Comparison of ENCODE assay signal across 2 cellular contexts in the genomic region with DNA sequence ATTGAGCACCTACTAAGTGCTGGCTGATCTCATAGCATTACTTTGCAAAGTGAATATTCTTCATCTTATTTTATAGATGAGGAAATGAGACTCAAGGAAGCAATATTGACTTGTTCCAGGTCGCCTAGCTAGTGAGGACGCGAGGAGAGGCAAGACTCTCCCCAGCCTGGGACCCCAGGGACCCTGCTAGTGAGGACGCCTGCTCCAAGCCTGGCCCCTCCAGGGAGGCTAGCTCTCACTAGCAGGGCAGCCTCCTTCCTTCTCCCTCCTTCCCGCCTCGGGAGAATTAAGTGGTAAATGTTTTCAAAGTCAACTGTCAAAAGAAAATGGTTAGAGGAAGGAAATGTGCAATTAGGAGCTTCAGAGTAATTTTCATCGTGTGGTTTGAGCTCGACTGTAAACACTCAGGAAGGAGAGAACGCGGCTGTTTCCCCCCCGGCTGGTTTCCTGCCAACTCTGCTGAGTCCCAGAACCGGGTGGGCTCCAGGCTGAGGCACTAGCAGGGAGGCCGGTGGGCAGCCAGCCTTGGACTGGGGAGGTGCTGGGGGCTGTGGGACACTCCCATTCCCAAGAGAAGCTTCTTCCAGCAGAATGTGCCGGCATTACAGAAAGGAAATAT.
TF ChIP-seq lines count a peak whose summit lies in the region.

No MANE protein-coding gene starts in this region.

TF ChIP-seq in endothelial cell of umbilical vein, 7 proteins besides CTCF, POLR2A, EP300 and RAD21:
- peak; percentile 49 for TF ChIP-seq FOS (IDR thresholded peaks at IDR 0.05; ENCODE audit: borderline replicate concordance, insufficient read depth, low read length)
- TF ChIP-seq EZH2 (IDR thresholded peaks at IDR 0.05; ENCODE audit: borderline replicate concordance, low read depth, low read length, severe bottlenecking), result no peak
- no peak for TF ChIP-seq JUN (IDR thresholded peaks at IDR 0.05; ENCODE audit: borderline replicate concordance, insufficient read depth, insufficient read length, low read depth)
- TF ChIP-seq, protein P1, sequence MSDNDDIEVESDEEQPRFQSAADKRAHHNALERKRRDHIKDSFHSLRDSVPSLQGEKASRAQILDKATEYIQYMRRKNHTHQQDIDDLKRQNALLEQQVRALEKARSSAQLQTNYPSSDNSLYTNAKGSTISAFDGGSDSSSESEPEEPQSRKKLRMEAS (IDR thresholded peaks at IDR 0.05; ENCODE audit: insufficient read depth, insufficient read length), result no peak
- TF ChIP-seq POLR2AphosphoS5 (IDR thresholded peaks at IDR 0.05; ENCODE audit: insufficient read depth, low read depth, low read length), result peak; percentile 74
- no peak for TF ChIP-seq GATA2 (IDR thresholded peaks at IDR 0.05; ENCODE audit: insufficient read depth, insufficient read length, low read depth, low read length)

TF ChIP-seq in GM23338, 12 proteins besides CTCF, POLR2A, EP300 and RAD21:
- TF ChIP-seq JUNB (IDR thresholded peaks at IDR 0.05; ENCODE audit: unreplicated experiment) (no peak), ZNF331 (CRISPR knock-in tag; IDR thresholded peaks at IDR 0.05; ENCODE audit: low read depth) (no peak), EZH2phosphoT487 (IDR thresholded peaks at IDR 0.05; ENCODE audit: unreplicated experiment) (no peak), EZH2 (IDR thresholded peaks at IDR 0.05; ENCODE audit: low read depth, unreplicated experiment) (no peak)
